1 cellular context compared by ENCODE assay signal in the genomic region with DNA sequence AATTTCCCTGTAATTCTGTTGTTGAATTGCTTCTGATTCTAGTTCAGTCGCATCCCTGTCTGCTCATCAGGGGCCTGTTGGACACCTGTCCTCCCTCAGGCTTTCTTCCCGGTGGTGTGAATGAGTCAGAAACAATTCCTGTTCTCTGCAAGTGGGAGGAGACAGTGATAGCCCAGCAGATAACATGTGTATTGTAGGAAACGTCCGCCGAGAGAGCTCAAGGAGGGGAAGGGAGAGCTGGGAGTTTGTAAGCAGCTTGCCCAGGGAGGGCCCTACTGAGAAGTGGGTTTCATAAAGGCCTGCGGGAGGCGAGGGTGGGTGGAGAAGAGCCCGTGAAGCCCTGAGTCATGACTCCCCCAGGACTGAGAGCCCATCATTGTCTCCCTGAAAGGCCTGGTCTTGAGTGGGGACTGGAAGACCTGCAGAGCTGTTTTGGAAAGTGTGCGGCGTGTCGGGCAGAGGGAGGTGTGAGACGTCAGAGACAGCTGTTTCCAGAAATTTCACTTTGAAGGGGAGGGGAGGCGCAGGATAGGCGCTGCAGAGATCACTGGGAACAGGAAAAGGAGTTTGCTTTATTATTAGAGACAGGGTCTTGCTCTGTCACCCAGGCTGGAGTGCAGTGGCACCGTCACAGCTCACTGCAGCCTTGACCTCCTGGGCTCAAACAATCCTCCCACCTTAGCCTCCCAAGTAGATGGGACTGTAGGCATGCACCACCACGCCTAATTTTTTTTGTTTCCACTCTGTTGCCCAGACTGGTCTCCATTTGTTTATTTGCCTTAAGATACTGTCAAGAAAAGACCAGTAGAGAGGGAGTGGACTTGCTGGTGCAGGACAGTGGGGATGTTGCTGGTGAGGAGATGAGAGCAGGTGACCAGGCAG.
A peak's percentile ranks its signal among the peaks of the same experiment; 100 is the strongest.
TF ChIP-seq lines count a peak whose summit lies in the region.

No MANE protein-coding gene starts in this region.

TF ChIP-seq in endothelial cell of umbilical vein, 7 proteins besides CTCF, POLR2A, EP300 and RAD21:
- TF ChIP-seq JUN (IDR thresholded peaks at IDR 0.05; ENCODE audit: borderline replicate concordance, insufficient read depth, insufficient read length, low read depth) (no peak), GATA2 (IDR thresholded peaks at IDR 0.05; ENCODE audit: insufficient read depth, insufficient read length, low read depth, low read length) (peak; percentile 80), POLR2AphosphoS5 (IDR thresholded peaks at IDR 0.05; ENCODE audit: insufficient read depth, low read depth, low read length) (no peak), FOS (IDR thresholded peaks at IDR 0.05; ENCODE audit: borderline replicate concordance, insufficient read depth, low read length) (peak; percentile 43), MYC (IDR thresholded peaks at IDR 0.05; ENCODE audit: low read depth, low read length) (no peak)
